In genomic region chr22:49884075-49884474, GRCh38 we compare ENCODE assay signal across 20 cellular contexts.
"Had no signal": no experiment of that assay in that cellular context is flagged by ENCODE, and none has a peak within 500 bp of the region (broad histone marks: within the 10 kb centered on the region; RNA-seq: fewer than 3 reads in every experiment).

No MANE protein-coding gene starts in this region.

- H3K27ac ChIP-seq: neural progenitor cell, psoas muscle, sigmoid colon, suprapubic skin, transverse colon, vagina had no signal

- H3K27ac Mint-ChIP-seq: memory B cell; mesothelial cell of epicardium; natural killer cell treated with Interleukin-12 subunit alpha and Interleukin-12 subunit beta and Interleukin-15 and Interleukin-18, amount 100 ng/mL, for 72 hours; neural progenitor cell; stimulated activated naive B cell treated with anti-CD40 and anti-IgM and Interleukin-4, amounts not matched to agents 10 μg/mL and 1 μg/mL and 100 μg/mL, for 72 hours had no signal

- DNase-seq: cortex of kidney; effector memory CD8-positive, alpha-beta T cell; mucosa of descending colon; naive B cell; psoas muscle; right cardiac atrium; sigmoid colon; stimulated activated naive B cell treated with anti-CD40 and anti-IgM and Interleukin-4, amounts not matched to agents 10 μg/mL and 1 μg/mL and 100 μg/mL, for 72 hours; stimulated activated naive CD8-positive, alpha-beta T cell treated with anti-CD3 and anti-CD28 coated beads, Interleukin-15, amount 100 ng/mL, for 72 hours; transverse colon had no signal

- H3K4me3 ChIP-seq: lung, mucosa of descending colon, neural progenitor cell, psoas muscle, sigmoid colon, suprapubic skin, transverse colon, vagina had no signal

- H3K4me3 Mint-ChIP-seq: effector memory CD8-positive, alpha-beta T cell; memory B cell; mesothelial cell of epicardium; natural killer cell treated with Interleukin-12 subunit alpha and Interleukin-12 subunit beta and Interleukin-15 and Interleukin-18, amount 100 ng/mL, for 72 hours; neural progenitor cell; stimulated activated naive B cell treated with anti-CD40 and anti-IgM and Interleukin-4, amounts not matched to agents 10 μg/mL and 1 μg/mL and 100 μg/mL, for 72 hours; stimulated activated naive CD8-positive, alpha-beta T cell treated with anti-CD3 and anti-CD28 coated beads, Interleukin-15, amount 100 ng/mL, for 72 hours had no signal

- H3K9me3 ChIP-seq: psoas muscle, sigmoid colon, suprapubic skin, transverse colon, vagina had no signal

- H3K27me3 Mint-ChIP-seq: effector memory CD8-positive, alpha-beta T cell; memory B cell; naive B cell; natural killer cell treated with Interleukin-12 subunit alpha and Interleukin-12 subunit beta and Interleukin-15 and Interleukin-18, amount 100 ng/mL, for 72 hours; stimulated activated naive B cell treated with anti-CD40 and anti-IgM and Interleukin-4, amounts not matched to agents 10 μg/mL and 1 μg/mL and 100 μg/mL, for 72 hours; stimulated activated naive CD8-positive, alpha-beta T cell treated with anti-CD3 and anti-CD28 coated beads, Interleukin-15, amount 100 ng/mL, for 72 hours had no signal

- H3K27me3 ChIP-seq: neural progenitor cell, sigmoid colon, suprapubic skin, transverse colon, vagina had no signal

- FAIRE-seq: endometrium, frontal cortex, keratinocyte had no signal

- ATAC-seq: effector memory CD8-positive, alpha-beta T cell; mucosa of descending colon; natural killer cell treated with Interleukin-12 subunit alpha and Interleukin-12 subunit beta and Interleukin-15 and Interleukin-18, amount 100 ng/mL, for 72 hours; psoas muscle; right cardiac atrium; stimulated activated naive B cell treated with anti-CD40 and anti-IgM and Interleukin-4, amounts not matched to agents 10 μg/mL and 1 μg/mL and 100 μg/mL, for 72 hours; stimulated activated naive CD8-positive, alpha-beta T cell treated with anti-CD3 and anti-CD28 coated beads, Interleukin-15, amount 100 ng/mL, for 72 hours had no signal

- H3K4me1 Mint-ChIP-seq: mesothelial cell of epicardium had no signal

- H3K4me1 ChIP-seq: neural progenitor cell, psoas muscle, sigmoid colon, suprapubic skin, transverse colon, vagina had no signal

- H3K9me3 Mint-ChIP-seq: effector memory CD8-positive, alpha-beta T cell; memory B cell; naive B cell; natural killer cell treated with Interleukin-12 subunit alpha and Interleukin-12 subunit beta and Interleukin-15 and Interleukin-18, amount 100 ng/mL, for 72 hours; stimulated activated naive CD8-positive, alpha-beta T cell treated with anti-CD3 and anti-CD28 coated beads, Interleukin-15, amount 100 ng/mL, for 72 hours had no signal

- H3K36me3 Mint-ChIP-seq: natural killer cell treated with Interleukin-12 subunit alpha and Interleukin-12 subunit beta and Interleukin-15 and Interleukin-18, amount 100 ng/mL, for 72 hours had no signal
